Comparison of ENCODE assay signal across 10 cellular contexts in the genomic region with DNA sequence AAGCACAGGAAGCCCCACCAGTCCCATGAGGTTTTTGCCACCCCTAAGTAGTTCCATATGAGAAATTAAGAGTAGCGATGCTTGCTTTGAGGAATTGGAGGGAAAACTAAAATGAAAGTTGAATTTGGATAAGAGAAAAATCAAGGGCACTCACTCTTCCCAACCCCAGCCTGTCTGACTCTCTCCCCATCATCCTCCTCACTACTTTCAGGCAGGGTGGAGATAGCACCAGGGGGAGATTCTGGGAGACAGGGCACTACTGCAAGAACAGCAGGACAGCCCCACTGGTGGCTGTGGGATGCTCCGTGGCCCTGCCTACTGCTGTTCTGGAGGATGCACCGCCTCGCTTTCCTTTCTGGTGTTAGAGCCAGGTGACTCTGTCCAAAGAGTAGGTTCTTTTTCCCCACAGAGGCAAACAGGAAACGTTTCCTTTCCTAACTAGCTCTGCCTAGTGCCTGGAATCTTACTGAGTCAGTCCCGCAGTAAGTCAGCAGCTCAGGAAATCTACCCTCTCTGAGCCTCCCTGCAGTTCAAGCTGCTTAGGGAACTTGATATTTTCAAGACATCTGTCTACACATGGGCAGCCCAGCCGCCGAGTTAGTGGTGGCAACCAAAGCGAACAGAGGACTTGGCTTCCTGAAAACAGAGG. TPM values are rescaled to one million over a fixed set of nuclear protein-coding genes. Genes with fewer than 3 reads are reported as not detected.
A peak's percentile ranks its signal among the peaks of the same experiment; 100 is the strongest.
DNase-seq lines count a peak whose midpoint lies in the region; ATAC-seq and TF ChIP-seq lines count a peak whose summit lies in the region.
"Had no signal": no experiment of that assay in that cellular context is flagged by ENCODE, and none has a peak within 500 bp of the region (broad histone marks: within the 10 kb centered on the region; RNA-seq: fewer than 3 reads in every experiment).

No MANE protein-coding gene starts in this region.

- H3K9me2 ChIP-seq in DOHH2 (replicated peaks; ENCODE audit: control insufficient read depth, low read length) (no peaks in the 10 kb centered on the region), OCI-LY7 (ENCODE audit: insufficient read depth, low read length) (no peaks in the 10 kb centered on the region)

- ATAC-seq in effector memory CD8-positive, alpha-beta T cell (replicated peaks), result no peak
- ATAC-seq in omental fat pad (ENCODE audit: low FRiP score) (peak; percentile 53), HG03175 (IDR thresholded peaks at IDR 0.05; ENCODE audit: unreplicated experiment) (no peak)

- H3K36me3 Mint-ChIP-seq in effector memory CD8-positive, alpha-beta T cell (ENCODE audit: insufficient read depth), result peaks cover 11% of the 10 kb centered on the region

- intact Hi-C loops in OCI-LY7 (cut with micrococcal nuclease; ENCODE audit: unreplicated experiment) (no loop called here), ascending aorta (cut with DNase I) (no loop called here)

- H2AFZ ChIP-seq in OCI-LY7 (ENCODE audit: low read length), result no peak overlapping the region

- POLR2A ChIA-PET in OCI-LY7 (lab: Charles Lee), result interaction anchor here (1.1 to 2.5 kb wide), 4 partner anchors 9 to 41 kb away, joined by 3 to 10 read pairs (median 6); no protein-coding TSS in a partner anchor

- CTCF ChIA-PET in OCI-LY7 (lab: Charles Lee; ENCODE audit: unreplicated experiment), result no interaction called here

- H3K9me3 ChIP-seq in DOHH2 (ENCODE audit: control insufficient read depth, insufficient read depth, low read length) (no peaks in the 10 kb centered on the region), OCI-LY7 (ENCODE audit: low read length) (no peaks in the 10 kb centered on the region), ascending aorta (no peaks in the 10 kb centered on the region)

- H3K4me2 ChIP-seq in DOHH2 (ENCODE audit: low read length), result 0 out of 2 replicates have a peak overlapping the region, but pooled peaks have one; percentile 14
- H3K4me2 ChIP-seq in OCI-LY7 (ENCODE audit: low read length), result peak overlapping the region; percentile 20; the same call in 1 of the 2 replicates

- H3K27ac ChIP-seq in DOHH2 (ENCODE audit: low read depth, low read length) (no peak overlapping the region), OCI-LY7 (ENCODE audit: low read depth, low read length, poor library complexity, severe bottlenecking) (no peak overlapping the region), ascending aorta (peak overlapping the region in 1 of 2 donors; percentile 18)

- no peak overlapping the region for H3K27ac Mint-ChIP-seq in effector memory CD8-positive, alpha-beta T cell

- H3K9me3 Mint-ChIP-seq in effector memory CD8-positive, alpha-beta T cell, result no peaks in the 10 kb centered on the region

- H3K4me1 ChIP-seq in DOHH2 (ENCODE audit: control insufficient read depth, low read length) (peaks cover 9% of the 10 kb centered on the region), OCI-LY7 (ENCODE audit: insufficient read depth, low read length, poor library complexity, severe bottlenecking) (peaks cover 10% of the 10 kb centered on the region), ascending aorta (no peaks in the 10 kb centered on the region)

- peaks cover 12% of the 10 kb centered on the region for H3K27me3 ChIP-seq in DOHH2 (ENCODE audit: control insufficient read depth, low read length)
- H3K27me3 ChIP-seq in ascending aorta, result no peaks in the 10 kb centered on the region

- H3K4me3 Mint-ChIP-seq in effector memory CD8-positive, alpha-beta T cell, result peak overlapping the region; percentile 35 to 50

- H3K4me1 Mint-ChIP-seq in effector memory CD8-positive, alpha-beta T cell (ENCODE audit: low read depth in 2 of 2), result peaks cover 12 to 24% of the 10 kb centered on the region in 2 donors

- H4K20me1 ChIP-seq in DOHH2 (ENCODE audit: control insufficient read depth, insufficient read depth, low read depth, low read length) (0 out of 2 replicates have a peak, but pooled peaks cover 3% of the 10 kb centered on the region), OCI-LY7 (ENCODE audit: insufficient read depth, low read length) (no peaks in the 10 kb centered on the region)

- H3F3A ChIP-seq in DOHH2 (ENCODE audit: control insufficient read depth, insufficient read depth), result peaks cover 4% of the 10 kb centered on the region; the same call in 1 of the 2 replicates

- H3K4me3 ChIP-seq in DOHH2 (ENCODE audit: low read length) (no peak overlapping the region), OCI-LY7 (ENCODE audit: low read depth, low read length, poor library complexity, severe bottlenecking) (no peak overlapping the region), ascending aorta (no peak overlapping the region)

- H3K36me3 ChIP-seq in DOHH2 (ENCODE audit: control insufficient read depth, low read length), result no peaks in the 10 kb centered on the region
- H3K36me3 ChIP-seq in OCI-LY7 (ENCODE audit: insufficient read depth, low read length), result no peaks in the 10 kb centered on the region
- no peaks in the 10 kb centered on the region for H3K36me3 ChIP-seq in ascending aorta

- DNase-seq in OCI-LY7 (ENCODE audit: low spot score) (no peak), omental fat pad (ENCODE audit: low spot score) (no peak), ascending aorta (ENCODE audit: low spot score in 2 of 2) (no peak), GM19238 (ENCODE audit: insufficient read length, low spot score) (no peak), NOMO-1 treated with dmso at 0.1 percent for 144 hours (lab: John Stamatoyannopoulos, UW; ENCODE audit: unreplicated experiment) (no peak)
- no peak for DNase-seq in effector memory CD8-positive, alpha-beta T cell
- DNase-seq: hippocampal formation; stimulated activated CD4-positive, alpha-beta T cell treated with anti-CD3 and anti-CD28 coated beads, Interleukin-1b, Interleukin-23, amount 100 ng/mL, for 48 hours had no signal

- no TSS peak for BruUV-seq in OCI-LY7 (replicated peaks; lab: Mats Ljungman, UMichigan)

- TF ChIP-seq CTCF in DOHH2 (IDR thresholded peaks at IDR 0.05; ENCODE audit: low read depth, low read length, poor library complexity, severe bottlenecking) (no peak), OCI-LY7 (conservative IDR thresholded peaks at IDR 0.05; ENCODE audit: low read length) (no peak), omental fat pad (IDR thresholded peaks at IDR 0.05) (no peak), ascending aorta (IDR thresholded peaks at IDR 0.05) (no peak)

- H3K27me3 Mint-ChIP-seq in effector memory CD8-positive, alpha-beta T cell, result no peaks in the 10 kb centered on the region

- H3K79me2 ChIP-seq in DOHH2 (ENCODE audit: control insufficient read depth, low read length) (no peaks in the 10 kb centered on the region), OCI-LY7 (ENCODE audit: insufficient read depth, low read depth, low read length) (no peaks in the 10 kb centered on the region)

RNA-seq across cellular contexts. Expression of a gene that starts 11.2 kb away (rescaled TPM):
- 131 and 156 TPM in 2 replicates for total RNA-seq in OCI-LY7 (2014; rRNA removed; shearing (Covaris generic))
- total RNA-seq in OCI-LY7 (2022) (123 and 151 TPM in 2 replicates), omental fat pad (1,000 to 10,000 TPM in 1 of 4 donors, 100 to 1,000 TPM in 3; 562 to 1,653 (median 781) TPM), ascending aorta (896 TPM)

RNA-seq across cellular contexts. Expression of a gene that starts 55.7 kb away (rescaled TPM):
- total RNA-seq in OCI-LY7 (2014; rRNA removed; shearing (Covaris generic)), result 51.2 and 66.4 TPM in 2 replicates
- total RNA-seq in OCI-LY7 (2022) (114 and 116 TPM in 2 replicates), omental fat pad (10 to 100 TPM; 40.1 to 50.6 (median 43.7) TPM), ascending aorta (33.0 TPM)

RNA-seq across cellular contexts. Expression of a gene that starts 56.5 kb away (rescaled TPM):
- 16.7 and 25.2 TPM in 2 replicates for total RNA-seq in OCI-LY7 (2014; rRNA removed; shearing (Covaris generic))
- total RNA-seq in OCI-LY7 (2022) (34.9 and 36.3 TPM in 2 replicates), omental fat pad (10 to 100 TPM in 1 of 4 donors, 1 to 10 TPM in 3; 5.0 to 10.4 (median 7.5) TPM), ascending aorta (25.0 TPM)
